Comparison of ENCODE assay signal across 16 cellular contexts in the genomic region with DNA sequence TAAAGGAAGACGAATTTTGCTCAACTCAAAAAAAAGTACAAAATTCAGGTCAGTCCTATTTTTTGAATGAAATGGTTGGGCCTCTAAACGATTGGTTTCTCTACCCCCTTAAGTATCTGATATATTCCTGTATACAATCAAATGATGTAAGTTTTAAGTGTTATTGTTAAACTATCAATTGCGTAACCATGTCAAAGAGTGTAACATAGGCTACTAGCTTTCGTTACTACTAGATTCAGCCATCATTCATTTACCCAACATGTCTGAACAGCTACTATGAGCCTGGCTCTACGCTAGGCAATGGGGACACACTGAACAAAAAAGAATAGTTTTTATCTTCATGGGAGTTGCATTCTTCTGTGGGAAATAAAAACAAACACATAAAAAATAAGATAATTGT. TPM values are rescaled to one million over a fixed set of nuclear protein-coding genes. Genes with fewer than 3 reads are reported as not detected.
A peak's percentile ranks its signal among the peaks of the same experiment; 100 is the strongest.
DNase-seq lines count a peak whose midpoint lies in the region; ATAC-seq and TF ChIP-seq lines count a peak whose summit lies in the region.
"Had no signal": no experiment of that assay in that cellular context is flagged by ENCODE, and none has a peak within 500 bp of the region (broad histone marks: within the 10 kb centered on the region; RNA-seq: fewer than 3 reads in every experiment).

No MANE protein-coding gene starts in this region.

- H3K27ac Mint-ChIP-seq in MCF 10A (ENCODE audit: low read depth, unreplicated experiment) (peak overlapping the region; percentile 57), WTC11 (peak overlapping the region; percentile 92)
- H3K27ac Mint-ChIP-seq: CD8-positive, alpha-beta T cell had no signal

- no peak overlapping the region for H3K9ac ChIP-seq in smooth muscle cell (ENCODE audit: low read depth)

- TF ChIP-seq CTCF in MCF 10A (IDR thresholded peaks at IDR 0.05; ENCODE audit: unreplicated experiment), result no peak
- TF ChIP-seq CTCF in breast epithelium (IDR thresholded peaks at IDR 0.05), result no peak
- no peak for TF ChIP-seq CTCF in WTC11 (IDR thresholded peaks at IDR 0.05)
- TF ChIP-seq CTCF in fibroblast of villous mesenchyme (IDR thresholded peaks at IDR 0.05; ENCODE audit: insufficient read depth, low read depth, low read length), result no peak
- no peak for TF ChIP-seq CTCF in smooth muscle cell (IDR thresholded peaks at IDR 0.05; ENCODE audit: borderline replicate concordance, insufficient read depth, poor library complexity, severe bottlenecking)

- no peak overlapping the region for H3K27ac ChIP-seq in breast epithelium
- H3K27ac ChIP-seq in smooth muscle cell (ENCODE audit: low read depth), result no peak overlapping the region
- H3K27ac ChIP-seq: pancreas had no signal

- POLR2A ChIA-PET in MCF 10A (lab: Yijun Ruan, JAX) (interaction anchor here (0.7 to 4.1 kb wide), 9 partner anchors 11 to 159 kb away, joined by 3 to 53 read pairs (median 6); partner anchors contain the start of gene MRPL48), WTC11 (lab: Charles Lee) (no interaction called here)

- peak overlapping the region; percentile 92 for H3K4me2 ChIP-seq in smooth muscle cell

- CTCF ChIA-PET in MCF 10A (lab: Yijun Ruan, JAX), result no interaction called here
- CTCF ChIA-PET in WTC11 (lab: Charles Lee), result interaction anchor here (0.7 kb wide), 1 partner anchor 174 kb away, joined by 4 read pairs; no protein-coding TSS in a partner anchor

- ATAC-seq in WTC11 (no peak), GM21619 (IDR thresholded peaks at IDR 0.05; ENCODE audit: unreplicated experiment) (no peak), HG03045 (IDR thresholded peaks at IDR 0.05; ENCODE audit: unreplicated experiment) (no peak)
- ATAC-seq: CD8-positive, alpha-beta T cell; pancreas; stimulated activated naive CD8-positive, alpha-beta T cell treated with anti-CD3 and anti-CD28 coated beads, Interleukin-15, Interleukin-2, amounts not matched to agents 100 U/mL and 50 U/mL, for 24 hours had no signal

- H3K36me3 Mint-ChIP-seq in MCF 10A (ENCODE audit: insufficient read depth, unreplicated experiment) (peaks cover 13% of the 10 kb centered on the region), WTC11 (peaks cover 4% of the 10 kb centered on the region; the same call in 1 of the 2 replicates)

- no peak overlapping the region for H3K4me3 ChIP-seq in breast epithelium
- H3K4me3 ChIP-seq in fibroblast of villous mesenchyme (ENCODE audit: low read depth, low read length), result peak overlapping the region; percentile 15
- peak overlapping the region; percentile 91 for H3K4me3 ChIP-seq in smooth muscle cell
- H3K4me3 ChIP-seq: pancreas had no signal

- no peaks in the 10 kb centered on the region for H3K36me3 ChIP-seq in breast epithelium
- H3K36me3 ChIP-seq in smooth muscle cell (ENCODE audit: low read depth), result no peaks in the 10 kb centered on the region
- H3K36me3 ChIP-seq: pancreas had no signal

- peak; percentile 82 for DNase-seq in MCF 10A (ENCODE audit: unreplicated experiment)
- no peak for DNase-seq in breast epithelium (ENCODE audit: low spot score in 2 of 2)
- DNase-seq in WTC11 (ENCODE audit: low spot score), result no peak
- DNase-seq in fibroblast of villous mesenchyme (ENCODE audit: low read depth), result peak; percentile 23
- DNase-seq in smooth muscle cell (lab: John Stamatoyannopoulos, UW; ENCODE audit: unreplicated experiment), result no peak
- DNase-seq in KG1 (lab: John Stamatoyannopoulos, UW), result no peak
- DNase-seq: activated CD4-positive, alpha-beta T cell treated with anti-CD3 and anti-CD28 coated beads, Interleukin-2, amount 50 U/mL, for 4 hours; activated T-cell treated with anti-CD3 and anti-CD28 coated beads, Interleukin-2, amount 50 U/mL, for 48 hours; CD8-positive, alpha-beta T cell; H7; kidney glomerular epithelial cell; NCI-H1092; pancreas; stimulated activated naive CD8-positive, alpha-beta T cell treated with anti-CD3 and anti-CD28 coated beads, Interleukin-15, Interleukin-2, amounts not matched to agents 100 U/mL and 50 U/mL, for 24 hours had no signal

- peaks cover 81% of the 10 kb centered on the region for H3K79me2 ChIP-seq in smooth muscle cell (ENCODE audit: low read depth)

- peaks cover 72% of the 10 kb centered on the region for H4K20me1 ChIP-seq in smooth muscle cell (ENCODE audit: low read depth)

- 90% methylated on average over 5 of the region's 5 CpGs for WGBS in smooth muscle cell (ENCODE audit: low lambda C conversion rate)

- H3K4me3 Mint-ChIP-seq in MCF 10A (ENCODE audit: unreplicated experiment), result peak overlapping the region; percentile 98
- peak overlapping the region; percentile 95 for H3K4me3 Mint-ChIP-seq in WTC11

- H3K4me1 Mint-ChIP-seq in MCF 10A (ENCODE audit: insufficient read depth, unreplicated experiment) (peaks cover 23% of the 10 kb centered on the region), WTC11 (peaks cover 34% of the 10 kb centered on the region)

- no peaks in the 10 kb centered on the region for H3K27me3 ChIP-seq in breast epithelium
- no peaks in the 10 kb centered on the region for H3K27me3 ChIP-seq in smooth muscle cell (ENCODE audit: low read depth)
- H3K27me3 ChIP-seq: pancreas had no signal

- H3K27me3 Mint-ChIP-seq in MCF 10A (ENCODE audit: insufficient read depth, unreplicated experiment) (no peaks in the 10 kb centered on the region), WTC11 (ENCODE audit: low read depth) (no peaks in the 10 kb centered on the region)

- H3K9me3 Mint-ChIP-seq in MCF 10A (ENCODE audit: unreplicated experiment), result no peaks in the 10 kb centered on the region
- H3K9me3 Mint-ChIP-seq in WTC11, result no peaks in the 10 kb centered on the region
- H3K9me3 Mint-ChIP-seq: CD8-positive, alpha-beta T cell had no signal

- intact Hi-C loops in MCF 10A (cut with micrococcal nuclease), result no loop called here
- intact Hi-C loops in breast epithelium (cut with DNase I; ENCODE audit: low total_unique reads), result no loop called here

- no peak overlapping the region for H2AFZ ChIP-seq in smooth muscle cell (ENCODE audit: low read depth)

- TF ChIP-seq POLR2A in breast epithelium (IDR thresholded peaks at IDR 0.05), result no peak

- peaks cover 4% of the 10 kb centered on the region for H3F3A ChIP-seq in smooth muscle cell (ENCODE audit: low read depth)

- H3K9me3 ChIP-seq in breast epithelium (no peaks in the 10 kb centered on the region), smooth muscle cell (replicated peaks; ENCODE audit: low read depth) (no peaks in the 10 kb centered on the region)
- H3K9me3 ChIP-seq: pancreas had no signal

- H3K4me1 ChIP-seq in breast epithelium (peaks cover 0 to 10% of the 10 kb centered on the region in 2 donors), smooth muscle cell (ENCODE audit: low read depth) (peaks cover 17% of the 10 kb centered on the region)

- BruUV-seq in MCF 10A (replicated peaks; lab: Mats Ljungman, UMichigan), result no TSS peak

TF ChIP-seq in WTC11, 78 proteins besides CTCF, POLR2A, EP300 and RAD21:
- TF ChIP-seq TP53 (CRISPR knock-in tag; IDR thresholded peaks at IDR 0.05), result no peak
- peak; percentile 94 for TF ChIP-seq GABPB1 (CRISPR knock-in tag; IDR thresholded peaks at IDR 0.05)

RNA-seq across cellular contexts. Expression of gene RAB6A, which starts 3.3 kb away (rescaled TPM):
- 170 and 172 TPM in 2 replicates for total RNA-seq in MCF 10A (2022)
- total RNA-seq in breast epithelium, result 100 to 1,000 TPM in 2 of 3 donors, 10 to 100 TPM in 1; 79.6 to 119 (median 102) TPM
- total RNA-seq in WTC11 (2021), result 103 to 114 TPM (median 107 TPM) in 3 replicates
- total RNA-seq in fibroblast of villous mesenchyme, result 123 and 153 TPM in 2 replicates
- total RNA-seq in smooth muscle cell, result 145 and 148 TPM in 2 replicates
- polyA plus RNA-seq in smooth muscle cell, result 102 and 110 TPM in 2 replicates

RNA-seq across cellular contexts. Expression of gene MRPL48, which starts 30.1 kb away (rescaled TPM):
- total RNA-seq in MCF 10A (2022) (36.8 and 41.6 TPM in 2 replicates), breast epithelium (10 to 100 TPM in 2 of 3 donors, 1 to 10 TPM in 1; 6.9 to 28.2 (median 15.7) TPM), WTC11 (2021) (38.7 to 40.6 TPM (median 39.4 TPM) in 3 replicates), fibroblast of villous mesenchyme (22.5 and 30.3 TPM in 2 replicates), smooth muscle cell (26.4 and 29.7 TPM in 2 replicates)
- 65.3 and 74.6 TPM in 2 replicates for polyA plus RNA-seq in smooth muscle cell

Comparison
In these comparisons a context has a peak if more than half of its experiments do, and no peak if none do; other contexts are left out.
1. DNase-seq: peak in MCF 10A (single experiment) and fibroblast of villous mesenchyme (single experiment); none in breast epithelium (0 of 2), WTC11 (single experiment), smooth muscle cell (single experiment) and KG1 (single experiment).
2. H3K4me3 ChIP-seq: peak in fibroblast of villous mesenchyme (single experiment) and smooth muscle cell (single experiment); none in breast epithelium (0 of 3).